In genomic region chr3:15051531-15051930, GRCh38 we compare ENCODE assay signal across 8 cellular contexts. TPM values are rescaled to one million over a fixed set of nuclear protein-coding genes. Genes with fewer than 3 reads are reported as not detected.
A peak's percentile ranks its signal among the peaks of the same experiment; 100 is the strongest.
DNase-seq lines count a peak whose midpoint lies in the region; ATAC-seq and TF ChIP-seq lines count a peak whose summit lies in the region.

No MANE protein-coding gene starts in this region.

- no peaks in the 10 kb centered on the region for H3K9me3 Mint-ChIP-seq in stimulated activated effector memory CD8-positive, alpha-beta T cell treated with anti-CD3 and anti-CD28 coated beads, Interleukin-12 subunit alpha, Interleukin-12 subunit beta, amount 100 ng/mL, for 72 hours

- in situ Hi-C loops in SK-MEL-5 (cut with HindIII; ENCODE audit: low pct_unique_long_range_greater_than_20kb, low sequenced_read_pairs) = no loop called here

- no peak overlapping the region for H3K4me3 ChIP-seq in ascending aorta

- no peak overlapping the region for H3K27ac ChIP-seq in ascending aorta

- intact Hi-C loops in ascending aorta (cut with DNase I) = no loop called here

- no peak overlapping the region for H3K4me3 Mint-ChIP-seq in stimulated activated effector memory CD8-positive, alpha-beta T cell treated with anti-CD3 and anti-CD28 coated beads, Interleukin-12 subunit alpha, Interleukin-12 subunit beta, amount 100 ng/mL, for 72 hours

- ATAC-seq in HG03280 (IDR thresholded peaks at IDR 0.05; ENCODE audit: unreplicated experiment) = peak; percentile 54
- peak; percentile 66 for ATAC-seq in stimulated activated effector memory CD8-positive, alpha-beta T cell treated with anti-CD3 and anti-CD28 coated beads, Interleukin-12 subunit alpha, Interleukin-12 subunit beta, amount 100 ng/mL, for 72 hours

- peaks cover 36% of the 10 kb centered on the region for H3K4me1 Mint-ChIP-seq in stimulated activated effector memory CD8-positive, alpha-beta T cell treated with anti-CD3 and anti-CD28 coated beads, Interleukin-12 subunit alpha, Interleukin-12 subunit beta, amount 100 ng/mL, for 72 hours

- no peaks in the 10 kb centered on the region for H3K4me1 ChIP-seq in ascending aorta

- H3K9me3 ChIP-seq in ascending aorta = no peaks in the 10 kb centered on the region

- H3K36me3 ChIP-seq in ascending aorta = peaks cover 39 to 68% of the 10 kb centered on the region in 2 donors

- peak overlapping the region; percentile 75 for H3K27ac Mint-ChIP-seq in stimulated activated effector memory CD8-positive, alpha-beta T cell treated with anti-CD3 and anti-CD28 coated beads, Interleukin-12 subunit alpha, Interleukin-12 subunit beta, amount 100 ng/mL, for 72 hours

- H3K36me3 Mint-ChIP-seq in stimulated activated effector memory CD8-positive, alpha-beta T cell treated with anti-CD3 and anti-CD28 coated beads, Interleukin-12 subunit alpha, Interleukin-12 subunit beta, amount 100 ng/mL, for 72 hours = peaks cover 98% of the 10 kb centered on the region

- H3K27me3 ChIP-seq in ascending aorta = no peaks in the 10 kb centered on the region

- peak in 2 of 3 experiments; percentile 18 to 35 for TF ChIP-seq CTCF in ascending aorta (IDR thresholded peaks at IDR 0.05)

- peak; percentile 82 for DNase-seq in D341Med (ENCODE audit: low spot score)
- peak; percentile 51 for DNase-seq in GM19240 (ENCODE audit: insufficient read length, low spot score)
- peak; percentile 91 for DNase-seq in SK-MEL-5 (ENCODE audit: low read depth, low spot score)
- no peak for DNase-seq in ascending aorta (ENCODE audit: low spot score in 2 of 2)
- peak; percentile 88 for DNase-seq in islet precursor cell
- peak; percentile 14 to 71 for DNase-seq in stimulated activated effector memory CD8-positive, alpha-beta T cell treated with anti-CD3 and anti-CD28 coated beads, Interleukin-12 subunit alpha, Interleukin-12 subunit beta, amount 100 ng/mL, for 72 hours (ENCODE audit: low spot score in 2 of 2)
- DNase-seq in NCI-H1417 treated with DMSO at 0.1 percent for 48 hours (lab: John Stamatoyannopoulos, UW) = no peak

RNA-seq across cellular contexts. Expression of gene MRPS25, which starts 13.6 kb away (rescaled TPM):
- 95.0 and 97.0 TPM in 2 replicates for total RNA-seq in SK-MEL-5 (2014; rRNA removed; shearing (Covaris generic))
- 87.9 and 98.5 TPM in 2 replicates for polyA plus RNA-seq in SK-MEL-5 (2015; cell fraction: cytosol; rRNA removed)
- polyA plus RNA-seq in SK-MEL-5 (2015; cell fraction: nucleus; rRNA removed) = 278 and 296 TPM in 2 replicates
- total RNA-seq in ascending aorta = 8.1 TPM

RNA-seq across cellular contexts. Expression of gene RBSN, which starts 47.4 kb away (rescaled TPM):
- 21.2 and 22.1 TPM in 2 replicates for total RNA-seq in SK-MEL-5 (2014; rRNA removed; shearing (Covaris generic))
- polyA plus RNA-seq in SK-MEL-5 (2015; cell fraction: cytosol; rRNA removed) = 11.1 and 17.3 TPM in 2 replicates
- polyA plus RNA-seq in SK-MEL-5 (2015; cell fraction: nucleus; rRNA removed) = 8.7 and 10.9 TPM in 2 replicates
- 17.2 TPM for total RNA-seq in ascending aorta

Comparison
In these comparisons a context has a peak if more than half of its experiments do, and no peak if none do; other contexts are left out.
1. DNase-seq: peak in D341Med (single experiment), GM19240 (single experiment), SK-MEL-5 (single experiment), islet precursor cell (single experiment) and stimulated activated effector memory CD8-positive, alpha-beta T cell treated with anti-CD3 and anti-CD28 coated beads, Interleukin-12 subunit alpha, Interleukin-12 subunit beta, amount 100 ng/mL, for 72 hours (2 of 2); none in ascending aorta (0 of 2) and NCI-H1417 treated with DMSO at 0.1 percent for 48 hours (single experiment).
2. RNA of gene MRPS25, which starts 13.6 kb away (total RNA-seq): 95.0 to 97.0 TPM in SK-MEL-5; 8.1 TPM in ascending aorta (single experiment); every median in the first group is over 10 times any median in the second.